In genomic region chr11:78802058-78802633, GRCh38 we compare ENCODE assay signal across 11 cellular contexts.
DNase-seq lines count a peak whose midpoint lies in the region; ATAC-seq, FAIRE-seq and TF ChIP-seq lines count a peak whose summit lies in the region.
"Had no signal": no experiment of that assay in that cellular context is flagged by ENCODE, and none has a peak within 500 bp of the region (broad histone marks: within the 10 kb centered on the region; RNA-seq: fewer than 3 reads in every experiment).

No MANE protein-coding gene starts in this region.

- H3K36me3 Mint-ChIP-seq in astrocyte (ENCODE audit: low read depth, unreplicated experiment) = no peaks in the 10 kb centered on the region
- H3K36me3 Mint-ChIP-seq in progenitor cell of endocrine pancreas (ENCODE audit: insufficient read depth) = peaks cover 9% of the 10 kb centered on the region

- no peak overlapping the region for H3K4me3 Mint-ChIP-seq in astrocyte (ENCODE audit: unreplicated experiment)
- no peak overlapping the region for H3K4me3 Mint-ChIP-seq in progenitor cell of endocrine pancreas (ENCODE audit: low read depth)
- H3K4me3 Mint-ChIP-seq: B cell had no signal

- no peaks in the 10 kb centered on the region for H3K27me3 Mint-ChIP-seq in astrocyte (ENCODE audit: low read depth, unreplicated experiment)
- H3K27me3 Mint-ChIP-seq in progenitor cell of endocrine pancreas = no peaks in the 10 kb centered on the region

- TF ChIP-seq CTCF in astrocyte (IDR thresholded peaks at IDR 0.05; ENCODE audit: insufficient read depth, low read depth, low read length) (no peak), heart left ventricle (IDR thresholded peaks at IDR 0.05) (no peak), progenitor cell of endocrine pancreas (IDR thresholded peaks at IDR 0.05; ENCODE audit: unreplicated experiment) (no peak), D721Med (IDR thresholded peaks at IDR 0.05; ENCODE audit: insufficient read depth, missing control alignments) (no peak)

- H3K9me3 ChIP-seq in BLaER1 = no peaks in the 10 kb centered on the region
- no peaks in the 10 kb centered on the region for H3K9me3 ChIP-seq in astrocyte (ENCODE audit: insufficient read depth, low read depth, low read length)
- no peaks in the 10 kb centered on the region for H3K9me3 ChIP-seq in heart left ventricle

- ATAC-seq in heart left ventricle = peak in 2 of 4 donors; percentile 8 to 36
- ATAC-seq in GM18861 (IDR thresholded peaks at IDR 0.05; ENCODE audit: unreplicated experiment) = no peak

- H3K4me3 ChIP-seq in BLaER1 (no peak overlapping the region), astrocyte (ENCODE audit: insufficient read depth, low read depth, low read length) (peak overlapping the region; percentile 13), heart left ventricle (no peak overlapping the region)

- H4K20me1 ChIP-seq in BLaER1 (no peaks in the 10 kb centered on the region), astrocyte (ENCODE audit: insufficient read depth, low read length) (no peaks in the 10 kb centered on the region)

- intact Hi-C loops in heart left ventricle (cut with DNase I) = loop anchor here in 2 of 10 donors (5.0 to 10.0 kb wide), 2 partner anchors 155 to 273 kb away; no protein-coding TSS in a partner anchor

- peak; percentile 50 for DNase-seq in astrocyte (ENCODE audit: low read depth)
- no peak for DNase-seq in heart left ventricle
- DNase-seq in progenitor cell of endocrine pancreas (ENCODE audit: low spot score, unreplicated experiment) = no peak
- no peak for DNase-seq in D721Med (ENCODE audit: insufficient read length, low spot score)
- no peak for DNase-seq in frontal cortex (ENCODE audit: low spot score in 2 of 2)
- no peak for DNase-seq in cerebellum (ENCODE audit: low spot score)
- DNase-seq: cortex of kidney; stimulated activated CD8-positive, alpha-beta memory T cell treated with anti-CD3 and anti-CD28 coated beads, Interleukin-4, amount 100 ng/mL, for 48 hours had no signal

- no peaks in the 10 kb centered on the region for H3K27me3 ChIP-seq in BLaER1
- H3K27me3 ChIP-seq in astrocyte (ENCODE audit: insufficient read depth, low read length) = no peaks in the 10 kb centered on the region
- no peaks in the 10 kb centered on the region for H3K27me3 ChIP-seq in heart left ventricle

- H3K27ac ChIP-seq in BLaER1 (peak overlapping the region; percentile 85), astrocyte (ENCODE audit: low read depth, low read length) (peak overlapping the region; percentile 84), heart left ventricle (peak overlapping the region in 9 of 12 donors; percentile 3 to 92 (median 52))

- H3K9ac ChIP-seq in BLaER1 = peak overlapping the region; percentile 59; the same call in 1 of the 2 replicates
- H3K9ac ChIP-seq in astrocyte (ENCODE audit: low read length) = peak overlapping the region; percentile 48

- H3K4me1 ChIP-seq in BLaER1 = peaks cover 51% of the 10 kb centered on the region
- peaks cover 44% of the 10 kb centered on the region for H3K4me1 ChIP-seq in astrocyte (ENCODE audit: insufficient read depth, low read length)
- H3K4me1 ChIP-seq in heart left ventricle = peaks cover 0 to 62% (median 22%) of the 10 kb centered on the region in 12 donors

- H3K79me2 ChIP-seq in astrocyte (ENCODE audit: insufficient read depth, low read length) = no peaks in the 10 kb centered on the region

- no peak for TF ChIP-seq POLR2A in heart left ventricle (IDR thresholded peaks at IDR 0.05)

- H3K9me3 Mint-ChIP-seq in astrocyte (ENCODE audit: unreplicated experiment) (no peaks in the 10 kb centered on the region), progenitor cell of endocrine pancreas (ENCODE audit: low read depth) (no peaks in the 10 kb centered on the region)

- H2AFZ ChIP-seq in astrocyte (ENCODE audit: low read depth, low read length) = no peak overlapping the region

- FAIRE-seq in astrocyte (lab: Jason Lieb, UNC) = no peak
- no peak for FAIRE-seq in D721Med (lab: Jason Lieb, UNC)
- no peak for FAIRE-seq in frontal cortex (lab: Jason Lieb, UNC)

- WGBS in heart left ventricle, 4 donors = 43 to 49% (median 46%) methylated on average over 8 of the region's 8 CpGs

- H3K4me2 ChIP-seq in BLaER1 (peak overlapping the region; percentile 79), astrocyte (ENCODE audit: low read length) (peak overlapping the region; percentile 70)

- H3K27ac Mint-ChIP-seq in astrocyte (ENCODE audit: unreplicated experiment) = peak overlapping the region; percentile 12
- H3K27ac Mint-ChIP-seq in progenitor cell of endocrine pancreas = peak overlapping the region; percentile 29
- H3K27ac Mint-ChIP-seq: B cell had no signal

- H3K36me3 ChIP-seq in BLaER1 (peaks cover 12% of the 10 kb centered on the region; the same call in 1 of the 2 replicates), astrocyte (ENCODE audit: insufficient read depth, low read length) (no peaks in the 10 kb centered on the region), heart left ventricle (no peaks in the 10 kb centered on the region)

- peaks cover 21% of the 10 kb centered on the region for H3K4me1 Mint-ChIP-seq in astrocyte (ENCODE audit: low read depth, unreplicated experiment)
- H3K4me1 Mint-ChIP-seq in progenitor cell of endocrine pancreas (ENCODE audit: low read depth) = peaks cover 32% of the 10 kb centered on the region
- H3K4me1 Mint-ChIP-seq: B cell had no signal
